Comparison of ENCODE assay signal across 15 cellular contexts in the genomic region with DNA sequence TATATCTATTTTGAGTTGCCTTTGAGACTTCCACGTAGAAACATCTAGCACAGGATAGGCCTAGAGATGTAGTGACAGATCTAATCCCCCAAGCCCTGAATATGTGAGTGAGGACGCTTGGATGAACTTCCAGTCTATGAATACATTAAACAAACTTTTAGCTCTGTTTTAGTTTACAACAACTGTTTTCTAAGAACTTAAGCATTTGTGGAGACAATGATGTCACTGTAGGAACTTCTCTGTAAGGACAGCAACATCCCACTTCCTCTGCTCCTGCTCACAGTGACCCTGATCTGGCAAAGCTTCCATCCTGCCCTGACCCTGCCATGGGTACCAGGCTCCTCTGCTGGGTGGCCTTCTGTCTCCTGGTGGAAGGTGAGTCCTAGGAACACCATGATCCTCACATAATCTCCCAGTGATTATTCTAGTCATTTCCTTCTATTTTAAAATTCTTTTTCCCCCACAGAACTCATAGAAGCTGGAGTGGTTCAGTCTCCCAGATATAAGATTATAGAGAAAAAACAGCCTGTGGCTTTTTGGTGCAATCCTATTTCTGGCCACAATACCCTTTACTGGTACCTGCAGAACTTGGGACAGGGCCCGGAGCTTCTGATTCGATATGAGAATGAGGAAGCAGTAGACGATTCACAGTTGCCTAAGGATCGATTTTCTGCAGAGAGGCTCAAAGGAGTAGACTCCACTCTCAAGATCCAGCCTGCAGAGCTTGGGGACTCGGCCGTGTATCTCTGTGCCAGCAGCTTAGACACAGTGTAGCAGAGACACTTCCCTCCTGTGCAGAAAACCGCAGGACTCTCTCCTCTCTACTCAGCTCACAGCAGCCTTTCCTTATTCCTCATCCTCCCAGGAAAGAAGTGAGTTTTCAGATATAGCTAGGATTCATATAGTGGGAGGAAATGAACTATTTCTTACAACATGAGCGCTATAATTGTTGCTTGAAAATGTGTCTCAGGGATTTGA.
DNase-seq lines count a peak whose midpoint lies in the region; ATAC-seq, FAIRE-seq and TF ChIP-seq lines count a peak whose summit lies in the region.
"Had no signal": no experiment of that assay in that cellular context is flagged by ENCODE, and none has a peak within 500 bp of the region (broad histone marks: within the 10 kb centered on the region; RNA-seq: fewer than 3 reads in every experiment).

No MANE protein-coding gene starts in this region.

- no peaks in the 10 kb centered on the region for H3K36me3 ChIP-seq in transverse colon

- WGBS in A549 (ENCODE audit: missing lambda C conversion rate) = 85% methylated on average over 10 of the region's 10 CpGs
- 53 to 71% methylated on average over 8 to 10 of the region's 10 CpGs for WGBS in transverse colon (ENCODE audit: low coverage in 1 of 2), 2 donors

- no peak for ATAC-seq in A549
- ATAC-seq: left lobe of liver had no signal

- H3K4me2 ChIP-seq in A549 = no peak overlapping the region

- H3K27ac ChIP-seq in A549 (peak overlapping the region; percentile 56 to 83; a peak in 4 of 6 replicates), transverse colon (no peak overlapping the region)
- H3K27ac ChIP-seq: parathyroid adenoma had no signal

- CTCF ChIA-PET in A549 (lab: Yijun Ruan, JAX) = interaction anchor here (1.0 to 4.1 kb wide), 4 partner anchors 18 to 49 kb away, joined by 4 to 25 read pairs (median 8); no protein-coding TSS in a partner anchor

- H3K4me1 ChIP-seq in A549 (peaks cover 24% of the 10 kb centered on the region), transverse colon (no peaks in the 10 kb centered on the region)
- H3K4me1 ChIP-seq: parathyroid adenoma had no signal

- H3K9me3 ChIP-seq in A549 (no peaks in the 10 kb centered on the region), transverse colon (no peaks in the 10 kb centered on the region)

- POLR2A ChIA-PET in A549 (lab: Yijun Ruan, JAX) = no interaction called here

- intact Hi-C loops in transverse colon (cut with DNase I; ENCODE audit: low total_unique reads) = no loop called here

- TF ChIP-seq CTCF in A549 (IDR thresholded peaks at IDR 0.05) = no peak
- TF ChIP-seq CTCF in fibroblast of mammary gland (conservative IDR thresholded peaks at IDR 0.05; ENCODE audit: control insufficient read depth, insufficient read depth, low read depth, low read length) = no peak
- no peak for TF ChIP-seq CTCF in transverse colon (IDR thresholded peaks at IDR 0.05)

- TF ChIP-seq RAD21 in A549 (conservative IDR thresholded peaks at IDR 0.05 in 1 of 2, IDR thresholded peaks at IDR 0.05 in 1 of 2) = no peak

- no peak for FAIRE-seq in A549 (lab: Jason Lieb, UNC)
- FAIRE-seq: GM18507 had no signal

- H3K4me3 ChIP-seq in A549 (no peak overlapping the region), fibroblast of mammary gland (ENCODE audit: control insufficient read depth, low read depth, low read length) (no peak overlapping the region), transverse colon (no peak overlapping the region)

- peaks cover 9% of the 10 kb centered on the region for H3K27me3 ChIP-seq in transverse colon

- TF ChIP-seq POLR2A in A549 (IDR thresholded peaks at IDR 0.05; ENCODE audit: low read length) (no peak), transverse colon (IDR thresholded peaks at IDR 0.05) (no peak)

- TF ChIP-seq EP300 in A549 (IDR thresholded peaks at IDR 0.05) (no peak), transverse colon (IDR thresholded peaks at IDR 0.05; ENCODE audit: low read depth) (no peak)

- in situ Hi-C loops in transverse colon (cut with MboI; ENCODE audit: low pct_ligation_motif_present in 1 of 4, low pct_unique_long_range_greater_than_20kb in 1 of 4, low sequenced_read_pairs in 3 of 4) = no loop called here

- no peak for DNase-seq in A549 (ENCODE audit: low read depth in 1 of 2, low spot score in 1 of 2)
- peak; percentile 31 for DNase-seq in GDM1 (lab: John Stamatoyannopoulos, UW)
- peak; percentile 46 for DNase-seq in RPMI7951 (ENCODE audit: low read depth)
- peak; percentile 50 for DNase-seq in fibroblast of mammary gland (ENCODE audit: low read depth)
- DNase-seq in transverse colon = no peak
- no peak for DNase-seq in NCI-H510A (lab: John Stamatoyannopoulos, UW)
- DNase-seq in NOMO-1 treated with DMSO at 0.1 percent for 48 hours (lab: John Stamatoyannopoulos, UW; ENCODE audit: unreplicated experiment) = no peak
- DNase-seq in middle frontal gyrus (ENCODE audit: extremely low spot score, low spot score) = no peak
- DNase-seq: activated effector memory CD4-positive, alpha-beta T cell treated with anti-CD3 and anti-CD28 coated beads, Interleukin-2, amount 50 U/mL, for 16 hours; KG1; NCI-H446; stimulated activated naive CD4-positive, alpha-beta T cell had no signal

TF ChIP-seq in A549, 52 proteins besides CTCF, POLR2A, EP300 and RAD21:
- TF ChIP-seq CHD2 (IDR thresholded peaks at IDR 0.05; ENCODE audit: low read length, partially characterized antibody) (no peak), PHF8 (IDR thresholded peaks at IDR 0.05; ENCODE audit: borderline replicate concordance, low read depth) (no peak), EHF (CRISPR knock-in tag; IDR thresholded peaks at IDR 0.05) (no peak), SREBF2 (IDR thresholded peaks at IDR 0.05) (no peak)

Comparison
In these comparisons a context has a peak if more than half of its experiments do, and no peak if none do; other contexts are left out.
1. DNase-seq: peak in GDM1 (single experiment), RPMI7951 (single experiment) and fibroblast of mammary gland (single experiment); none in A549 (0 of 2), transverse colon (single experiment), NCI-H510A (single experiment), NOMO-1 treated with DMSO at 0.1 percent for 48 hours (single experiment) and middle frontal gyrus (single experiment).
2. H3K27ac ChIP-seq: peak in A549 (2 of 2); none in transverse colon (0 of 4).